In genomic region chr22:24155597-24156145, GRCh38 we compare ENCODE assay signal across 8 cellular contexts. TPM values are rescaled to one million over a fixed set of nuclear protein-coding genes. Genes with fewer than 3 reads are reported as not detected.
DNase-seq lines count a peak whose midpoint lies in the region; ATAC-seq and TF ChIP-seq lines count a peak whose summit lies in the region.

No MANE protein-coding gene starts in this region.

- no peak overlapping the region for H3K4ac ChIP-seq in neuronal stem cell (ENCODE audit: low read length)

- no peak overlapping the region for H2BK120ac ChIP-seq in neuronal stem cell (ENCODE audit: low read depth, low read length)

- H3K14ac ChIP-seq in neuronal stem cell (ENCODE audit: low read length): no peak overlapping the region

- no peak overlapping the region for H2BK5ac ChIP-seq in neuronal stem cell (ENCODE audit: low read length)

- no peak overlapping the region for H2BK12ac ChIP-seq in neuronal stem cell (ENCODE audit: low read length)

- H3K4me3 ChIP-seq in neuronal stem cell (ENCODE audit: low read length in 2 of 2) (peak overlapping the region; percentile 33 to 71), vagina (peak overlapping the region; percentile 60 to 84)

- peaks cover 0 to 15% (median 0%) of the 10 kb centered on the region in 3 experiments for H3K27me3 ChIP-seq in neuronal stem cell (ENCODE audit: control insufficient read depth in 3 of 3, insufficient read depth in 3 of 3, low read depth in 1 of 3, low read length in 3 of 3)
- H3K27me3 ChIP-seq in vagina: no peaks in the 10 kb centered on the region

- H2AFZ ChIP-seq in neuronal stem cell (ENCODE audit: low read length): peak overlapping the region; percentile 41

- no CpG with 5 or more reads among the region's 43 CpGs for WGBS in neuronal stem cell (ENCODE audit: extremely low coverage in 2 of 2, insufficient read length in 2 of 2, insufficient replicate concordance in 1 of 2), 2 donors

- H3K4me1 ChIP-seq in neuronal stem cell (ENCODE audit: control insufficient read depth in 2 of 2, insufficient read depth in 1 of 2, low read depth in 1 of 2, low read length in 2 of 2): peaks cover 13% of the 10 kb centered on the region in 2 donors
- peaks cover 44% of the 10 kb centered on the region for H3K4me1 ChIP-seq in vagina

- no peak overlapping the region for H3K27ac ChIP-seq in neuronal stem cell (replicated peaks; ENCODE audit: low read length)
- peak overlapping the region; percentile 82 for H3K27ac ChIP-seq in vagina

- peak; percentile 34 for ATAC-seq in HG03045 (IDR thresholded peaks at IDR 0.05; ENCODE audit: unreplicated experiment)

- H2BK15ac ChIP-seq in neuronal stem cell (ENCODE audit: low read length): no peak overlapping the region

- peak overlapping the region; percentile 29 for H4K8ac ChIP-seq in neuronal stem cell (ENCODE audit: low read depth, low read length)

- H3K4me2 ChIP-seq in neuronal stem cell (ENCODE audit: insufficient read depth, low read length, poor library complexity, severe bottlenecking): peak overlapping the region; percentile 99

- peaks cover 2% of the 10 kb centered on the region for H3K79me1 ChIP-seq in neuronal stem cell (ENCODE audit: low read depth, low read length)

- peaks cover 10 to 21% of the 10 kb centered on the region in 2 donors for H3K36me3 ChIP-seq in neuronal stem cell (replicated peaks in 1 of 2; ENCODE audit: control insufficient read depth in 2 of 2, insufficient read depth in 2 of 2, low read length in 2 of 2)
- H3K36me3 ChIP-seq in vagina: no peaks in the 10 kb centered on the region

- peak overlapping the region; percentile 72 for H3K18ac ChIP-seq in neuronal stem cell (ENCODE audit: low read length)

- intact Hi-C loops in vagina (cut with DNase I): no loop called here

- DNase-seq in activated T-cell treated with anti-CD3 and anti-CD28 coated beads for 1 hour (ENCODE audit: low read depth): peak; percentile 38
- DNase-seq in activated T-cell treated with anti-CD3 and anti-CD28 coated beads, Interleukin-2, amount 50 U/mL, for 1 hour: no peak
- DNase-seq in RPMI7951 (ENCODE audit: low read depth): peak; percentile 77
- peak; percentile 44 for DNase-seq in activated naive CD4-positive, alpha-beta T cell treated with anti-CD3 and anti-CD28 coated beads, Interleukin-2, amount 50 U/mL, for 16 hours
- DNase-seq in globus pallidus (ENCODE audit: low spot score): peak; percentile 54
- DNase-seq in neuronal stem cell (ENCODE audit: low spot score): peak; percentile 30
- no peak for DNase-seq in vagina (ENCODE audit: extremely low spot score in 2 of 2)

- no peak for TF ChIP-seq POLR2A in vagina (IDR thresholded peaks at IDR 0.05)

- H4K91ac ChIP-seq in neuronal stem cell (ENCODE audit: low read depth, low read length, poor library complexity): no peak overlapping the region

- H3K9ac ChIP-seq in neuronal stem cell (ENCODE audit: low read depth, low read length, poor library complexity): peak overlapping the region; percentile 78

- H3K9me3 ChIP-seq in neuronal stem cell (replicated peaks in 1 of 2; ENCODE audit: control insufficient read depth in 2 of 2, insufficient read depth in 1 of 2, low read depth in 1 of 2, low read length in 2 of 2): no peaks in the 10 kb centered on the region
- H3K9me3 ChIP-seq in vagina: no peaks in the 10 kb centered on the region

- H3K23ac ChIP-seq in neuronal stem cell (ENCODE audit: low read depth, low read length, poor library complexity): no peak overlapping the region

- peak overlapping the region; percentile 77 for H2AK5ac ChIP-seq in neuronal stem cell (ENCODE audit: low read depth, low read length)

- TF ChIP-seq CTCF in vagina (IDR thresholded peaks at IDR 0.05): peak in 1 of 3 experiments; percentile 28

RNA-seq across cellular contexts. Expression of gene SUSD2, which starts 25.6 kb away (rescaled TPM):
- total RNA-seq in RPMI7951 (2014; rRNA removed; shearing (Covaris generic)): 0.39 and 0.96 TPM in 2 replicates
- polyA plus RNA-seq in neuronal stem cell (2013, experiment 1 of 2): 0.25 TPM
- 0.18 TPM for polyA plus RNA-seq in neuronal stem cell (2013, experiment 2 of 2)
- 9.1 TPM for total RNA-seq in vagina

Comparison
In these comparisons a context has a peak if more than half of its experiments do, and no peak if none do; other contexts are left out.
1. DNase-seq: peak in activated T-cell treated with anti-CD3 and anti-CD28 coated beads for 1 hour (single experiment), RPMI7951 (single experiment), activated naive CD4-positive, alpha-beta T cell treated with anti-CD3 and anti-CD28 coated beads, Interleukin-2, amount 50 U/mL, for 16 hours (single experiment), globus pallidus (single experiment) and neuronal stem cell (single experiment); none in activated T-cell treated with anti-CD3 and anti-CD28 coated beads, Interleukin-2, amount 50 U/mL, for 1 hour (single experiment) and vagina (0 of 2).